In the genomic region with DNA sequence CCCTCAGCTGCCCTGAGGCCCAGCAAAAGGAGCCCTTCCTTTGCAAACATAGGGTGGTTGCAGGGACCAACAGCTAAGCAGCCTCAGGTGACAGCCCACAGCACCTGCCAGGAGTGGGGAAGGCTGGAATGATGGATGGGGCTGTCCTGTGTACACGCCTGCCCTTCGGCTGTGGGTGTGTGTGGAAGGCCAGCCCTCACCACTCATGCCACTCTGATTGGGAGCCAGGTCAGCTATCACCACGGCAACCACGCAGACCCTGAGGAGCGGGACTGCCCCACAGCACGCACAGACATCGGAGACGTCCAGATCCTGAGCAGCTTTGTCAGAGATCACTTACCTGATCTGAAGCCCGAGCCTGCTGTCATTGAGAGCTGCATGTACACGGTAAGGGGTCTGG, we compare ENCODE assay signal across 21 cellular contexts. TPM values are rescaled to one million over a fixed set of nuclear protein-coding genes. Genes with fewer than 3 reads are reported as not detected.
"Had no signal": no experiment of that assay in that cellular context is flagged by ENCODE, and none has a peak within 500 bp of the region (broad histone marks: within the 10 kb centered on the region; RNA-seq: fewer than 3 reads in every experiment).

No MANE protein-coding gene starts in this region.

- DNase-seq: activated CD4-positive, alpha-beta T cell treated with anti-CD3 and anti-CD28 coated beads for 4 hours; activated CD8-positive, alpha-beta memory T cell treated with anti-CD3 and anti-CD28 coated beads, Interleukin-2, amount 50 U/mL, for 48 hours; activated CD8-positive, alpha-beta T cell treated with anti-CD3 and anti-CD28 coated beads, Interleukin-2, amount 10 ng/mL, durations not matched to agents 7 days and 5 days; activated naive CD4-positive, alpha-beta T cell treated with Interleukin-2 at 50 U/mL for 16 hours; activated naive CD8-positive, alpha-beta T cell treated with anti-CD3 and anti-CD28 coated beads, Interleukin-2, amount 50 U/mL, for 24 hours; colonic mucosa; effector CD4-positive, alpha-beta T cell; kidney; mesendoderm; sigmoid colon; stimulated activated CD4-positive, alpha-beta T cell treated with anti-CD3 and anti-CD28 coated beads, Interleukin-2, amount 100 ng/mL, for 24 hours; stimulated activated naive CD4-positive, alpha-beta T cell treated with Interleukin-2 at 50 U/mL for 16 hours; T-helper 1 cell; trophoblast cell had no signal

- H3K27ac Mint-ChIP-seq: activated CD8-positive, alpha-beta T cell treated with anti-CD3 and anti-CD28 coated beads, Interleukin-2, amount 10 ng/mL, durations not matched to agents 7 days and 5 days; activated naive CD8-positive, alpha-beta T cell treated with anti-CD3 and anti-CD28 coated beads, Interleukin-2, amount 50 U/mL, for 24 hours; activated T-helper 1 cell treated with anti-CD3 and anti-CD28 coated beads, Interleukin-12 subunit alpha, Interleukin-12 subunit beta, Interleukin-2, Interleukin-4 antibody, amounts not matched to agents 30 ng/mL and 10 ng/mL and 1 ng/mL, durations not matched to agents 14 hours and 24 hours and 36 hours had no signal

- ATAC-seq: activated CD8-positive, alpha-beta T cell treated with anti-CD3 and anti-CD28 coated beads, Interleukin-2, amount 10 ng/mL, durations not matched to agents 7 days and 5 days; activated naive CD8-positive, alpha-beta T cell treated with anti-CD3 and anti-CD28 coated beads, Interleukin-2, amount 50 U/mL, for 24 hours had no signal

- H3K4me1 ChIP-seq: colonic mucosa, prostate gland had no signal

- H3K4me3 ChIP-seq: colonic mucosa, prostate gland, sigmoid colon had no signal

- FAIRE-seq: astrocyte, frontal cortex, kidney had no signal

- H3K27ac ChIP-seq: colonic mucosa, prostate gland, sigmoid colon had no signal

- H3K36me3 ChIP-seq: colonic mucosa, prostate gland, sigmoid colon had no signal

- H3K9me3 ChIP-seq: colonic mucosa, prostate gland, sigmoid colon had no signal

- H3K4me3 Mint-ChIP-seq: activated CD8-positive, alpha-beta T cell treated with anti-CD3 and anti-CD28 coated beads, Interleukin-2, amount 10 ng/mL, durations not matched to agents 7 days and 5 days; activated naive CD8-positive, alpha-beta T cell treated with anti-CD3 and anti-CD28 coated beads, Interleukin-2, amount 50 U/mL, for 24 hours; activated T-helper 1 cell treated with anti-CD3 and anti-CD28 coated beads, Interleukin-12 subunit alpha, Interleukin-12 subunit beta, Interleukin-2, Interleukin-4 antibody, amounts not matched to agents 30 ng/mL and 10 ng/mL and 1 ng/mL, durations not matched to agents 14 hours and 24 hours and 36 hours had no signal

- H3K9me3 Mint-ChIP-seq: activated naive CD8-positive, alpha-beta T cell treated with anti-CD3 and anti-CD28 coated beads, Interleukin-2, amount 50 U/mL, for 24 hours; activated T-helper 1 cell treated with anti-CD3 and anti-CD28 coated beads, Interleukin-12 subunit alpha, Interleukin-12 subunit beta, Interleukin-2, Interleukin-4 antibody, amounts not matched to agents 30 ng/mL and 10 ng/mL and 1 ng/mL, durations not matched to agents 14 hours and 24 hours and 36 hours had no signal

- H3K27me3 ChIP-seq: colonic mucosa, sigmoid colon had no signal

RNA-seq across cellular contexts. Expression of a gene that starts 49.0 kb away (rescaled TPM):
- total RNA-seq: activated CD8-positive, alpha-beta T cell treated with anti-CD3 and anti-CD28 coated beads, Interleukin-2, amount 10 ng/mL, durations not matched to agents 7 days and 5 days; activated T-helper 1 cell treated with anti-CD3 and anti-CD28 coated beads, Interleukin-12 subunit alpha, Interleukin-12 subunit beta, Interleukin-2, Interleukin-4 antibody, amounts not matched to agents 30 ng/mL and 10 ng/mL and 1 ng/mL, durations not matched to agents 14 hours and 24 hours and 36 hours; astrocyte; cardiac septum; fibroblast of lung; kidney; liver had no signal
- polyA plus RNA-seq: fibroblast of lung had no signal
